19 cellular contexts compared by ENCODE assay signal in genomic region chr3:29291262-29291981, GRCh38. TPM values are rescaled to one million over a fixed set of nuclear protein-coding genes. Genes with fewer than 3 reads are reported as not detected.
A peak's percentile ranks its signal among the peaks of the same experiment; 100 is the strongest.
DNase-seq lines count a peak whose midpoint lies in the region; ATAC-seq, FAIRE-seq and TF ChIP-seq lines count a peak whose summit lies in the region.
"Had no signal": no experiment of that assay in that cellular context is flagged by ENCODE, and none has a peak within 500 bp of the region (broad histone marks: within the 10 kb centered on the region; RNA-seq: fewer than 3 reads in every experiment).

No MANE protein-coding gene starts in this region.

- WGBS in H1 (ENCODE audit: extremely low coverage in 1 of 2, insufficient coverage in 1 of 2, insufficient read length in 1 of 2, insufficient replicate concordance in 2 of 2, low coverage in 1 of 2, low lambda C conversion rate in 2 of 2, missing lambda C conversion rate in 1 of 2), 2 experiments, result 96% methylated on average over 4 of the region's 4 CpGs; no CpG with 5 or more reads in 1 of the 2 experiments
- WGBS in liver, result 40% methylated on average over 4 of the region's 4 CpGs
- WGBS in thyroid gland, 2 donors, result 81 to 82% methylated on average over 4 of the region's 4 CpGs

- H3K27ac ChIP-seq in H1 (ENCODE audit: low read depth, low read length) (no peak overlapping the region), liver (ENCODE audit: low read depth in 1 of 2, low read length in 2 of 2) (no peak overlapping the region), thyroid gland (peak overlapping the region in 2 of 3 donors; percentile 21 to 42)
- H3K27ac ChIP-seq: prostate gland, RWPE1 had no signal

- no peak overlapping the region for H2BK20ac ChIP-seq in H1 (ENCODE audit: low read length)

- H3K27ac Mint-ChIP-seq in CD14-positive monocyte, result no peak overlapping the region
- H3K27ac Mint-ChIP-seq: activated naive CD8-positive, alpha-beta T cell; T-helper 2 cell treated with Interferon-gamma antibody and Interleukin-4, amounts not matched to agents 5 μg/mL and 100 μg/mL, for 36 hours had no signal

- TF ChIP-seq RAD21 in H1 (IDR thresholded peaks at IDR 0.05 in 1 of 2, conservative IDR thresholded peaks at IDR 0.05 in 1 of 2; ENCODE audit: low read depth in 2 of 2, low read length in 2 of 2), result no peak
- TF ChIP-seq RAD21 in liver (IDR thresholded peaks at IDR 0.05), result peak; percentile 44 to 63

- ATAC-seq in Right ventricle myocardium inferior, result peak; percentile 78

- TF ChIP-seq POLR2A in H1 (IDR thresholded peaks at IDR 0.05; ENCODE audit: control extremely low read depth in 1 of 2, low read depth in 2 of 2, low read length in 2 of 2), result no peak
- TF ChIP-seq POLR2A in thyroid gland (IDR thresholded peaks at IDR 0.05), result no peak

- intact Hi-C loops in Right ventricle myocardium inferior (cut with DNase I) (no loop called here), cardiac septum (cut with DNase I) (no loop called here), thyroid gland (cut with DNase I) (no loop called here), CD14-positive monocyte (cut with micrococcal nuclease) (no loop called here)

- H2BK120ac ChIP-seq in H1 (replicated peaks; ENCODE audit: low read depth, low read length), result no peak overlapping the region

- no peaks in the 10 kb centered on the region for H4K20me1 ChIP-seq in H1 (replicated peaks in 1 of 2; ENCODE audit: control insufficient read depth in 1 of 2, insufficient read depth in 2 of 2, low read length in 2 of 2)

- no peak for DNase-seq in Right ventricle myocardium inferior (ENCODE audit: missing footprints)
- no peak for DNase-seq in cardiac septum (ENCODE audit: low spot score)
- DNase-seq in H1 (ENCODE audit: low read depth in 1 of 2, low spot score in 2 of 2), result no peak
- no peak for DNase-seq in thyroid gland
- DNase-seq in CD14-positive monocyte (ENCODE audit: low spot score), result no peak
- no peak for DNase-seq in T-helper 1 cell
- DNase-seq in effector CD8-positive, alpha-beta T cell (lab: John Stamatoyannopoulos, UW), result no peak
- DNase-seq: activated CD4-positive, alpha-beta T cell treated with anti-CD3 and anti-CD28 coated beads for 1 hour; central memory CD4-positive, alpha-beta T cell; GF-D8; MM.1S; NCI-H2029; NCI-H748 treated with DMSO at 0.1 percent for 48 hours had no signal

- H3K4me3 ChIP-seq in H1 (ENCODE audit: extremely low read depth in 1 of 4, insufficient read depth in 2 of 4, low read depth in 3 of 4, low read length in 4 of 4) (no peak overlapping the region), liver (ENCODE audit: low read depth in 1 of 3, low read length in 3 of 3) (no peak overlapping the region), thyroid gland (replicated peaks in 1 of 3) (no peak overlapping the region)
- H3K4me3 ChIP-seq: prostate gland had no signal

- no peaks in the 10 kb centered on the region for H3K79me2 ChIP-seq in H1 (ENCODE audit: control insufficient read depth in 1 of 2, insufficient read depth in 2 of 2, low read length in 2 of 2)

- no peak overlapping the region for H3K4me3 Mint-ChIP-seq in CD14-positive monocyte
- H3K4me3 Mint-ChIP-seq: activated naive CD8-positive, alpha-beta T cell; T-helper 2 cell treated with Interferon-gamma antibody and Interleukin-4, amounts not matched to agents 5 μg/mL and 100 μg/mL, for 36 hours had no signal

- POLR2A ChIA-PET in H1 (lab: Charles Lee; ENCODE audit: partially characterized antibody), result no interaction called here

- H3K9me3 ChIP-seq in H1 (ENCODE audit: insufficient read depth in 2 of 2, low read depth in 1 of 2, low read length in 1 of 2) (no peaks in the 10 kb centered on the region), liver (ENCODE audit: control insufficient read depth in 4 of 4, low read length in 3 of 4) (no peaks in the 10 kb centered on the region), thyroid gland (no peaks in the 10 kb centered on the region)
- H3K9me3 ChIP-seq: prostate gland had no signal

- H2BK12ac ChIP-seq in H1 (ENCODE audit: low read depth, low read length), result no peak overlapping the region

- H3K9ac ChIP-seq in H1 (replicated peaks in 1 of 4; ENCODE audit: extremely low read depth in 1 of 4, low read depth in 3 of 4, low read length in 3 of 4), result no peak overlapping the region
- no peak overlapping the region for H3K9ac ChIP-seq in liver (ENCODE audit: low read depth in 1 of 2, low read length in 2 of 2)

- H2AFZ ChIP-seq in H1 (ENCODE audit: low read length), result no peak overlapping the region

- no peaks in the 10 kb centered on the region for H3K4me1 Mint-ChIP-seq in CD14-positive monocyte

- CTCF ChIA-PET in H1 (lab: Charles Lee; ENCODE audit: partially characterized antibody), result no interaction called here

- H4K91ac ChIP-seq in H1 (replicated peaks; ENCODE audit: insufficient read length, low read length), result no peak overlapping the region

- no peak overlapping the region for H3K14ac ChIP-seq in H1 (ENCODE audit: insufficient read length)

- TF ChIP-seq CTCF in H1 (IDR thresholded peaks at IDR 0.05; ENCODE audit: control extremely low read depth in 1 of 3, insufficient read depth in 1 of 3, low read depth in 1 of 3, low read length in 3 of 3) (no peak), liver (IDR thresholded peaks at IDR 0.05; ENCODE audit: low read depth, low read length, missing input control) (no peak), thyroid gland (IDR thresholded peaks at IDR 0.05) (no peak), CD14-positive monocyte (IDR thresholded peaks at IDR 0.05) (no peak)

- H3K79me1 ChIP-seq in H1 (ENCODE audit: low read depth, low read length), result no peaks in the 10 kb centered on the region

- H3K23ac ChIP-seq in H1 (ENCODE audit: insufficient read length), result no peak overlapping the region

- no peak overlapping the region for H2BK15ac ChIP-seq in H1 (ENCODE audit: low read length)

- H3K27me3 ChIP-seq in H1 (replicated peaks in 1 of 4; ENCODE audit: control insufficient read depth in 3 of 4, extremely low read depth in 1 of 4, insufficient read depth in 3 of 4, low read length in 3 of 4) (no peaks in the 10 kb centered on the region), liver (ENCODE audit: control insufficient read depth in 4 of 4, insufficient read depth in 4 of 4, low read length in 3 of 4) (no peaks in the 10 kb centered on the region), thyroid gland (no peaks in the 10 kb centered on the region)

- no peak overlapping the region for H3K56ac ChIP-seq in H1 (replicated peaks; ENCODE audit: insufficient read length, low read depth, low read length)

- H3K4me1 ChIP-seq in H1 (replicated peaks in 1 of 4; ENCODE audit: control insufficient read depth in 3 of 4, insufficient read depth in 4 of 4, low read length in 3 of 4), result peaks cover 0 to 6% (median 3%) of the 10 kb centered on the region in 4 experiments; a peak in 4 of 7 replicates
- peaks cover 0 to 10% (median 8%) of the 10 kb centered on the region in 4 donors for H3K4me1 ChIP-seq in liver (ENCODE audit: control insufficient read depth in 4 of 4, insufficient read depth in 4 of 4, low read length in 3 of 4)
- H3K4me1 ChIP-seq in thyroid gland, result peaks cover 25 to 41% of the 10 kb centered on the region in 2 donors
- H3K4me1 ChIP-seq: prostate gland had no signal

- peaks cover 1 to 5% (median 2%) of the 10 kb centered on the region in 3 donors for H3K27me3 Mint-ChIP-seq in CD14-positive monocyte (ENCODE audit: low read depth in 3 of 3)

- H3K23me2 ChIP-seq in H1 (ENCODE audit: low read depth, low read length), result no peaks in the 10 kb centered on the region

- H2BK5ac ChIP-seq in H1 (ENCODE audit: low read depth, low read length), result no peak overlapping the region

- peaks cover 0 to 1% (median 0%) of the 10 kb centered on the region in 7 donors for H3K9me3 Mint-ChIP-seq in CD14-positive monocyte
- H3K9me3 Mint-ChIP-seq: T-helper 2 cell treated with Interferon-gamma antibody and Interleukin-4, amounts not matched to agents 5 μg/mL and 100 μg/mL, for 36 hours had no signal

- H2AK5ac ChIP-seq in H1 (ENCODE audit: low read depth, low read length), result no peak overlapping the region

- FAIRE-seq in H1 (lab: Jason Lieb, UNC), result no peak
- FAIRE-seq: endometrium had no signal

- H3K18ac ChIP-seq in H1 (ENCODE audit: extremely low read depth, low read length), result no peak overlapping the region; the same call in 1 of the 2 replicates

- H4K5ac ChIP-seq in H1 (ENCODE audit: insufficient read length, low read depth, low read length), result no peak overlapping the region

- no peak for TF ChIP-seq EP300 in H1 (IDR thresholded peaks at IDR 0.05; ENCODE audit: borderline replicate concordance in 1 of 2, low read depth in 2 of 2, low read length in 2 of 2)

- H4K8ac ChIP-seq in H1 (ENCODE audit: extremely low read depth, insufficient read depth, low read length), result no peak overlapping the region

- H3K4ac ChIP-seq in H1 (replicated peaks; ENCODE audit: insufficient read length, low read depth, low read length), result no peak overlapping the region

- no peak overlapping the region for H3K4me2 ChIP-seq in H1 (ENCODE audit: insufficient read depth in 1 of 2, low read depth in 2 of 2, low read length in 2 of 2)

- H3K36me3 ChIP-seq in H1 (ENCODE audit: control insufficient read depth in 2 of 4, insufficient read depth in 4 of 4, low read length in 3 of 4) (no peaks in the 10 kb centered on the region), liver (ENCODE audit: control insufficient read depth in 4 of 4, insufficient read depth in 3 of 4, low read depth in 1 of 4, low read length in 3 of 4) (no peaks in the 10 kb centered on the region), thyroid gland (no peaks in the 10 kb centered on the region)
- H3K36me3 ChIP-seq: prostate gland had no signal

- no peaks in the 10 kb centered on the region for H3K36me3 Mint-ChIP-seq in CD14-positive monocyte
- H3K36me3 Mint-ChIP-seq: activated naive CD8-positive, alpha-beta T cell had no signal

TF ChIP-seq in H1, 55 proteins besides CTCF, POLR2A, EP300 and RAD21:
- TF ChIP-seq CEBPB (IDR thresholded peaks at IDR 0.05; ENCODE audit: low read depth, low read length) (peak; percentile 65; the same call in 1 of the 2 replicates), SP4 (IDR thresholded peaks at IDR 0.05; ENCODE audit: low read length) (no peak)
TF ChIP-seq in H1: peak in this region for 1.

TF ChIP-seq in liver, 16 proteins besides CTCF, POLR2A, EP300 and RAD21 (continues in another document):
- peak; percentile 79 for TF ChIP-seq YY1 (IDR thresholded peaks at IDR 0.05)

RNA-seq across cellular contexts. Expression of gene RBMS3, which starts 10.6 kb away (rescaled TPM):
- 32.7 TPM for total RNA-seq in Right ventricle myocardium inferior
- total RNA-seq in cardiac septum, result 49.0 TPM
- total RNA-seq in H1 (2021; fragmentation: NEBNext Ultra II Directional; extraction: Animal tissue kit (Norgen Biotek cat#: 25700)), result 5.4 and 6.9 TPM in 2 replicates
- polyA plus RNA-seq in H1 (2011; rRNA removed), result 3.7 and 4.2 TPM in 2 replicates
- polyA plus RNA-seq in H1 (2011; cell fraction: cytosol; rRNA removed), result 4.6 TPM
- 6.0 TPM for polyA plus RNA-seq in H1 (2011; cell fraction: nucleus; rRNA removed)
- polyA plus RNA-seq in H1 (2012, experiment 1 of 2), result 3.8 to 6.0 TPM (median 4.7 TPM) in 4 replicates
- polyA plus RNA-seq in H1 (2012, experiment 2 of 2), result 0.20 TPM
- polyA plus RNA-seq in H1 (2013, experiment 1 of 2), result 4.4 TPM
- 4.1 TPM for polyA plus RNA-seq in H1 (2013, experiment 2 of 2)
- polyA minus RNA-seq in H1 (2011; rRNA and poly(A)+ RNA removed), result 9.0 and 12.2 TPM in 2 replicates
- polyA minus RNA-seq in H1 (2011; cell fraction: cytosol; rRNA and poly(A)+ RNA removed), result 1.2 TPM
- polyA minus RNA-seq in H1 (2011; cell fraction: nucleus; rRNA and poly(A)+ RNA removed), result 18.6 TPM
- total RNA-seq in liver, result 10 to 100 TPM in 1 of 2 donors, 1 to 10 TPM in 1; 6.8 to 14.9 TPM
- 10 to 100 TPM in 1 of 2 donors, 1 to 10 TPM in 1; 1.2 to 11.9 TPM for polyA plus RNA-seq in liver
- 100 to 1,000 TPM; 116 to 171 (median 152) TPM for total RNA-seq in thyroid gland
- not detected for polyA plus RNA-seq in CD14-positive monocyte

Comparison
In these comparisons a context has a peak if more than half of its experiments do, and no peak if none do; other contexts are left out.
1. H3K27ac ChIP-seq: peak in thyroid gland (2 of 3); none in H1 (single experiment) and liver (0 of 2).